In the genomic region with DNA sequence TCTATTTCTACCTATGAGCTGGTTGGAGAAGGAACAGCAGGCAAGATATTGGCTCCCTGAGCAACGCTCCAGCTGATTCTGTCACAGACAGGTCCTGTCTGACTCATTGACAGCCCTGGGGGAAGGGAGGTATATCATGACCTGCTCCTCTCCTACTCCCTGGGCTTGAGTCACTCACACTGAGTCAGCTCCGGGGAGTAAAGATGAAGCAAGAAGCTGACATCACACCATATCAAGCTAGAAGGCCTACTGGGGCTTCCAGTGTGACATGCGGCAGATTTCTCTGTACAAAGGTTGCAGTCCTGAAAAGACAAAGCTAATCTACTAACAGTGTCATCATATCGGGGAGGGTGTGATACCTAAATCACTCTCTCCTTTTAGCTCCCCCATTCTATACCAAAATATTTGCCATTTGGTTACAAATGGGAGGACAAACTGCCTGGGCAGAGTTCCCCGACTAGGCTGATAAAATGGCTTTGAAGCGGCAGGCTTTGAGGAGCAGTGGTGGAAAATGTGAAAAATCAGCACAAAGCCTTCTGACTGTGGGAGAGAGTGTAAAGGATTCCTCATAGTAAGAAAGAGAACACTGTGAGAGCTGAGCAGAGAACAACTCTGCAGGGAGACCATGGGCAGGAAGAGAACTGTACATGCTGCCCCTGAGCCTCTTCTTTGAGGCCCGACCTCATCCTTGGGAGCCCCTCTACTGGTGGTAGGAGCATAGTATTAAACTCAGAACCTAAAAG, we compare ENCODE assay signal across 1 cellular context.
TF ChIP-seq lines count a peak whose summit lies in the region.

No MANE protein-coding gene starts in this region.

TF ChIP-seq in K562, 482 proteins besides CTCF, POLR2A, EP300 and RAD21 (continued from another document and continues in another):
- TF ChIP-seq ZBTB40 (IDR thresholded peaks at IDR 0.05) (0 out of 2 replicates have a peak, but pooled peaks have one; percentile 13), ZBTB40 (CRISPR knock-in tag; IDR thresholded peaks at IDR 0.05) (no peak), MTA1 (IDR thresholded peaks at IDR 0.05; ENCODE audit: borderline replicate concordance) (peak; percentile 39; the same call in 1 of the 2 replicates), RBM15 (IDR thresholded peaks at IDR 0.05; ENCODE audit: insufficient read depth, low read length) (no peak), HMG20A (CRISPR knock-in tag; conservative IDR thresholded peaks at IDR 0.05) (no peak), DACH1 (IDR thresholded peaks at IDR 0.05; ENCODE audit: partially characterized antibody) (peak; percentile 99), TOE1 (IDR thresholded peaks at IDR 0.05; ENCODE audit: borderline replicate concordance) (peak; percentile 11; the same call in 1 of the 2 replicates), TOE1 (CRISPR knock-in tag; IDR thresholded peaks at IDR 0.05; ENCODE audit: borderline replicate concordance, low read depth) (no peak), POLR3A (IDR thresholded peaks at IDR 0.05; ENCODE audit: borderline replicate concordance, extremely low read depth, insufficient read depth, insufficient read length) (no peak), ZC3H4 (CRISPR knock-in tag; IDR thresholded peaks at IDR 0.05; ENCODE audit: borderline replicate concordance) (no peak), ZFX (CRISPR knock-in tag; IDR thresholded peaks at IDR 0.05) (peak; percentile 78), MBD2 (IDR thresholded peaks at IDR 0.05; ENCODE audit: borderline replicate concordance, low read depth) (peak; percentile 79; the same call in 1 of the 2 replicates), USF1 (CRISPR knock-in tag; IDR thresholded peaks at IDR 0.05) (no peak; the same call in 1 of the 2 replicates), RHOXF2B (CRISPR knock-in tag; conservative IDR thresholded peaks at IDR 0.05) (no peak), ZNF197 (CRISPR knock-in tag; IDR thresholded peaks at IDR 0.05; ENCODE audit: low read depth) (peak; percentile 79; the same call in 1 of the 2 replicates), NR4A1 (CRISPR knock-in tag; IDR thresholded peaks at IDR 0.05) (no peak), NR4A1 (tag; IDR thresholded peaks at IDR 0.05) (peak; percentile 89), TAF7 (tag; IDR thresholded peaks at IDR 0.05) (no peak), NFIC (IDR thresholded peaks at IDR 0.05) (peak; percentile 31), ESRRB (CRISPR knock-in tag; IDR thresholded peaks at IDR 0.05; ENCODE audit: borderline replicate concordance) (no peak), ZEB2 (IDR thresholded peaks at IDR 0.05) (peak; percentile 60), PBX2 (CRISPR knock-in tag; IDR thresholded peaks at IDR 0.05; ENCODE audit: low read depth) (peak; percentile 57), PBX2 (tag; conservative IDR thresholded peaks at IDR 0.05; ENCODE audit: low read depth) (peak; percentile 85), SMARCA4 (IDR thresholded peaks at IDR 0.05) (peak; percentile 98), RNF219 (CRISPR knock-in tag; IDR thresholded peaks at IDR 0.05) (no peak), CCNT2 (IDR thresholded peaks at IDR 0.05; ENCODE audit: borderline replicate concordance, extremely low read depth, insufficient read length, low read depth, low read length) (peak; percentile 66), SMC3 (conservative IDR thresholded peaks at IDR 0.05; ENCODE audit: insufficient read depth, low read depth, low read length) (0 out of 2 replicates have a peak, but pooled peaks have one; percentile 6), HDAC3 (IDR thresholded peaks at IDR 0.05; ENCODE audit: borderline replicate concordance, partially characterized antibody) (peak; percentile 84), RBM22 (IDR thresholded peaks at IDR 0.05; ENCODE audit: low read depth, low read length, poor library complexity, severe bottlenecking) (no peak), ZNF232 (CRISPR knock-in tag; IDR thresholded peaks at IDR 0.05) (no peak), FUS (optimal IDR thresholded peaks at IDR 0.05; ENCODE audit: low read depth, low read length) (no peak), BRD4 (IDR thresholded peaks at IDR 0.05) (peak; percentile 90), HDAC2 (IDR thresholded peaks at IDR 0.05) (peak; percentile 83; the same call in 1 of the 2 replicates), ATF1 (CRISPR knock-in tag; IDR thresholded peaks at IDR 0.05) (no peak), ATF1 (tag; IDR thresholded peaks at IDR 0.05) (peak; percentile 92), RFX5 (IDR thresholded peaks at IDR 0.05; ENCODE audit: low read depth, low read length) (no peak)
- TF ChIP-seq, protein P1, sequence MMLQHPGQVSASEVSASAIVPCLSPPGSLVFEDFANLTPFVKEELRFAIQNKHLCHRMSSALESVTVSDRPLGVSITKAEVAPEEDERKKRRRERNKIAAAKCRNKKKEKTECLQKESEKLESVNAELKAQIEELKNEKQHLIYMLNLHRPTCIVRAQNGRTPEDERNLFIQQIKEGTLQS (IDR thresholded peaks at IDR 0.05), result peak; percentile 100
- TF ChIP-seq, protein P1 (CRISPR knock-in tag; conservative IDR thresholded peaks at IDR 0.05), result peak; percentile 100
- TF ChIP-seq, protein P2, sequence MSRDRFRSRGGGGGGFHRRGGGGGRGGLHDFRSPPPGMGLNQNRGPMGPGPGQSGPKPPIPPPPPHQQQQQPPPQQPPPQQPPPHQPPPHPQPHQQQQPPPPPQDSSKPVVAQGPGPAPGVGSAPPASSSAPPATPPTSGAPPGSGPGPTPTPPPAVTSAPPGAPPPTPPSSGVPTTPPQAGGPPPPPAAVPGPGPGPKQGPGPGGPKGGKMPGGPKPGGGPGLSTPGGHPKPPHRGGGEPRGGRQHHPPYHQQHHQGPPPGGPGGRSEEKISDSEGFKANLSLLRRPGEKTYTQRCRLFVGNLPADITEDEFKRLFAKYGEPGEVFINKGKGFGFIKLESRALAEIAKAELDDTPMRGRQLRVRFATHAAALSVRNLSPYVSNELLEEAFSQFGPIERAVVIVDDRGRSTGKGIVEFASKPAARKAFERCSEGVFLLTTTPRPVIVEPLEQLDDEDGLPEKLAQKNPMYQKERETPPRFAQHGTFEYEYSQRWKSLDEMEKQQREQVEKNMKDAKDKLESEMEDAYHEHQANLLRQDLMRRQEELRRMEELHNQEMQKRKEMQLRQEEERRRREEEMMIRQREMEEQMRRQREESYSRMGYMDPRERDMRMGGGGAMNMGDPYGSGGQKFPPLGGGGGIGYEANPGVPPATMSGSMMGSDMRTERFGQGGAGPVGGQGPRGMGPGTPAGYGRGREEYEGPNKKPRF (IDR thresholded peaks at IDR 0.05; ENCODE audit: low read depth, low read length), result no peak
- TF ChIP-seq, protein P3, sequence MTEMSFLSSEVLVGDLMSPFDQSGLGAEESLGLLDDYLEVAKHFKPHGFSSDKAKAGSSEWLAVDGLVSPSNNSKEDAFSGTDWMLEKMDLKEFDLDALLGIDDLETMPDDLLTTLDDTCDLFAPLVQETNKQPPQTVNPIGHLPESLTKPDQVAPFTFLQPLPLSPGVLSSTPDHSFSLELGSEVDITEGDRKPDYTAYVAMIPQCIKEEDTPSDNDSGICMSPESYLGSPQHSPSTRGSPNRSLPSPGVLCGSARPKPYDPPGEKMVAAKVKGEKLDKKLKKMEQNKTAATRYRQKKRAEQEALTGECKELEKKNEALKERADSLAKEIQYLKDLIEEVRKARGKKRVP (CRISPR knock-in tag; IDR thresholded peaks at IDR 0.05), result peak; percentile 88
